26 cellular contexts compared by ENCODE assay signal in genomic region chr2:81734981-81735380, GRCh38.
"Had no signal": no experiment of that assay in that cellular context is flagged by ENCODE, and none has a peak within 500 bp of the region (broad histone marks: within the 10 kb centered on the region; RNA-seq: fewer than 3 reads in every experiment).

No MANE protein-coding gene starts in this region.

- ATAC-seq: left ventricle myocardium superior; lower lobe of right lung; natural killer cell; psoas muscle; right cardiac atrium; stimulated activated memory B cell treated with anti-CD40 and anti-IgM and Interleukin-4, amounts not matched to agents 10 μg/mL and 1 μg/mL and 100 μg/mL, for 72 hours; stimulated activated naive CD8-positive, alpha-beta T cell treated with anti-CD3 and anti-CD28 coated beads, Interleukin-15, Interleukin-2, amounts not matched to agents 100 U/mL and 50 U/mL, for 24 hours had no signal

- DNase-seq: dermis blood vessel endothelial cell; effector memory CD4-positive, alpha-beta T cell; hypothalamus; immature natural killer cell; islet precursor cell; kidney glomerular epithelial cell; left ventricle myocardium superior; lower lobe of right lung; natural killer cell; occipital lobe; ovary; posterior cingulate gyrus; psoas muscle; right cardiac atrium; spleen; stimulated activated CD4-positive, alpha-beta T cell treated with anti-CD3 and anti-CD28 coated beads, Interleukin-4, amount 100 ng/mL, for 4 hours; stimulated activated naive CD8-positive, alpha-beta T cell treated with anti-CD3 and anti-CD28 coated beads, Interleukin-15, Interleukin-2, amounts not matched to agents 100 U/mL and 50 U/mL, for 24 hours; substantia nigra; testis; tibial artery had no signal

- H3K27me3 ChIP-seq: esophagus muscularis mucosa, ovary, spleen, testis, tibial artery had no signal

- H3K36me3 ChIP-seq: esophagus muscularis mucosa, lower lobe of right lung, ovary, spleen, tibial artery had no signal

- H3K4me3 ChIP-seq: coronary artery, esophagus muscularis mucosa, lower lobe of right lung, ovary, psoas muscle, skin epidermis, spleen, testis, tibial artery had no signal

- H3K9me3 ChIP-seq: esophagus muscularis mucosa, lower lobe of right lung, ovary, psoas muscle, testis, tibial artery had no signal

- H3K27ac ChIP-seq: coronary artery, esophagus muscularis mucosa, lower lobe of right lung, ovary, psoas muscle, skin epidermis, spleen, testis, tibial artery had no signal

- H3K4me1 ChIP-seq: esophagus muscularis mucosa, lower lobe of right lung, psoas muscle, spleen, testis, tibial artery had no signal

- FAIRE-seq: endothelial cell of umbilical vein, frontal cortex had no signal
